Comparison of ENCODE assay signal across 10 cellular contexts in genomic region chr7:74655324-74655723, GRCh38. TPM values are rescaled to one million over a fixed set of nuclear protein-coding genes. Genes with fewer than 3 reads are reported as not detected.
DNase-seq lines count a peak whose midpoint lies in the region; ATAC-seq and TF ChIP-seq lines count a peak whose summit lies in the region.
"Had no signal": no experiment of that assay in that cellular context is flagged by ENCODE, and none has a peak within 500 bp of the region (broad histone marks: within the 10 kb centered on the region; RNA-seq: fewer than 3 reads in every experiment).

No MANE protein-coding gene starts in this region.

- no peaks in the 10 kb centered on the region for H3K9me3 ChIP-seq in BLaER1 treated with 17β-estradiol and CSF1 and Interleukin-3, amounts not matched to agents 10 nM and 100 nM (replicated peaks in 1 of 11)
- H3K9me3 ChIP-seq in adipocyte (ENCODE audit: control insufficient read depth, low read length), result no peaks in the 10 kb centered on the region
- H3K9me3 ChIP-seq in naive thymus-derived CD4-positive, alpha-beta T cell (ENCODE audit: control insufficient read depth in 2 of 3, low read length in 3 of 3), result no peaks in the 10 kb centered on the region
- H3K9me3 ChIP-seq in prostate gland, result no peaks in the 10 kb centered on the region
- H3K9me3 ChIP-seq: mucosa of descending colon had no signal

- no peak for TF ChIP-seq CTCF in prostate gland (IDR thresholded peaks at IDR 0.05)

- peak overlapping the region; percentile 42 to 97 (median 94) for H3K4me3 Mint-ChIP-seq in naive thymus-derived CD4-positive, alpha-beta T cell

- H3K4me3 ChIP-seq in BLaER1 treated with 17β-estradiol and CSF1 and Interleukin-3, amounts not matched to agents 10 nM and 100 nM, result peak overlapping the region; percentile 96 to 99 (median 98); a peak in 17 of 20 replicates
- H3K4me3 ChIP-seq in adipocyte (ENCODE audit: low read length), result no peak overlapping the region
- no peak overlapping the region for H3K4me3 ChIP-seq in naive thymus-derived CD4-positive, alpha-beta T cell (ENCODE audit: low read length)
- H3K4me3 ChIP-seq in prostate gland, result no peak overlapping the region
- H3K4me3 ChIP-seq: mucosa of descending colon had no signal

- peaks cover 0 to 3% (median 0%) of the 10 kb centered on the region in 11 donors for H3K9me3 Mint-ChIP-seq in naive thymus-derived CD4-positive, alpha-beta T cell

- TF ChIP-seq POLR2A in prostate gland (IDR thresholded peaks at IDR 0.05), result no peak

- intact Hi-C loops in naive thymus-derived CD4-positive, alpha-beta T cell (cut with micrococcal nuclease), result loop anchor here (5.0 to 10.0 kb wide), 6 partner anchors 403 to 1702 kb away; partner anchors contain the start of genes YWHAG (in 2 of the 2), ABHD11 (in 1 of the 2), EIF4H (in 1 of the 2) and HIP1 (in 1 of the 2)
- intact Hi-C loops in prostate gland (cut with DNase I), result no loop called here

- H3K4me1 ChIP-seq in BLaER1 treated with 17β-estradiol and CSF1 and Interleukin-3, amounts not matched to agents 10 nM and 100 nM, result peaks cover 37 to 74% (median 61%) of the 10 kb centered on the region in 10 experiments
- H3K4me1 ChIP-seq in adipocyte (ENCODE audit: control insufficient read depth, insufficient read depth, low read length) (peaks cover 26% of the 10 kb centered on the region), prostate gland (replicated peaks) (no peaks in the 10 kb centered on the region)
- peaks cover 14 to 16% of the 10 kb centered on the region in 2 donors for H3K4me1 ChIP-seq in naive thymus-derived CD4-positive, alpha-beta T cell (ENCODE audit: control insufficient read depth in 2 of 2, insufficient read depth in 2 of 2, low read length in 2 of 2)

- H3K27ac Mint-ChIP-seq in naive thymus-derived CD4-positive, alpha-beta T cell, result peak overlapping the region; percentile 61 to 98 (median 94)

- peaks cover 0 to 2% (median 0%) of the 10 kb centered on the region in 5 donors for H3K27me3 Mint-ChIP-seq in naive thymus-derived CD4-positive, alpha-beta T cell

- peak; percentile 22 for DNase-seq in HEK293T (ENCODE audit: extremely low spot score)
- no peak for DNase-seq in adipocyte (ENCODE audit: low read depth)
- no peak for DNase-seq in naive thymus-derived CD4-positive, alpha-beta T cell
- DNase-seq in prostate gland (ENCODE audit: low spot score), result no peak
- no peak for DNase-seq in ecto neural progenitor cell (ENCODE audit: low spot score)
- DNase-seq in activated effector memory CD4-positive, alpha-beta T cell treated with Interleukin-2 at 50 U/mL for 16 hours, result no peak
- DNase-seq: mucosa of descending colon, NCI-H446 treated with DMSO at 0.1 percent for 48 hours had no signal

- peaks cover 0 to 11% (median 4%) of the 10 kb centered on the region in 11 experiments; a peak in 7 of 22 replicates for H3K36me3 ChIP-seq in BLaER1 treated with 17β-estradiol and CSF1 and Interleukin-3, amounts not matched to agents 10 nM and 100 nM
- H3K36me3 ChIP-seq in adipocyte (ENCODE audit: control insufficient read depth, insufficient read depth, low read length, severe bottlenecking) (no peaks in the 10 kb centered on the region), prostate gland (no peaks in the 10 kb centered on the region)
- H3K36me3 ChIP-seq in naive thymus-derived CD4-positive, alpha-beta T cell (ENCODE audit: control insufficient read depth in 2 of 3, insufficient read depth in 3 of 3, low read length in 3 of 3), result peaks cover 0 to 3% (median 0%) of the 10 kb centered on the region in 3 experiments

- POLR2A ChIA-PET in HEK293T (lab: Yijun Ruan, JAX), result no interaction called here
- POLR2A ChIA-PET in naive thymus-derived CD4-positive, alpha-beta T cell (lab: Charles Lee), result interaction anchor here (0.9 to 1.7 kb wide), 6 partner anchors 8 to 217 kb away, joined by 3 to 5 read pairs (median 4); no protein-coding TSS in a partner anchor

- H3K4me2 ChIP-seq in BLaER1 treated with 17β-estradiol and CSF1 and Interleukin-3, amounts not matched to agents 10 nM and 100 nM, result peak overlapping the region; percentile 86 to 100 (median 96)

- CTCF ChIA-PET in HEK293T (lab: Yijun Ruan, JAX), result interaction anchor here (1.0 kb wide), 1 partner anchor 19 kb away, joined by 3 read pairs; no protein-coding TSS in a partner anchor
- CTCF ChIA-PET in naive thymus-derived CD4-positive, alpha-beta T cell (lab: Charles Lee), result no interaction called here

- no peaks in the 10 kb centered on the region for H3K27me3 ChIP-seq in BLaER1 treated with 17β-estradiol and CSF1 and Interleukin-3, amounts not matched to agents 10 nM and 100 nM
- no peaks in the 10 kb centered on the region for H3K27me3 ChIP-seq in adipocyte (replicated peaks; ENCODE audit: control insufficient read depth, insufficient read depth, low read length)
- no peaks in the 10 kb centered on the region for H3K27me3 ChIP-seq in naive thymus-derived CD4-positive, alpha-beta T cell (ENCODE audit: control insufficient read depth in 2 of 2, insufficient read depth in 2 of 2, low read length in 2 of 2)
- no peaks in the 10 kb centered on the region for H3K27me3 ChIP-seq in prostate gland (replicated peaks; ENCODE audit: insufficient read depth)

- 67% methylated on average over 8 of the region's 8 CpGs for WGBS in prostate gland

- ATAC-seq in naive thymus-derived CD4-positive, alpha-beta T cell, result no peak
- no peak for ATAC-seq in HG02870 (IDR thresholded peaks at IDR 0.05; ENCODE audit: unreplicated experiment)
- ATAC-seq: mucosa of descending colon had no signal

- H4K20me1 ChIP-seq in BLaER1 treated with 17β-estradiol and CSF1 and Interleukin-3, amounts not matched to agents 10 nM and 100 nM, result peaks cover 17 to 20% (median 19%) of the 10 kb centered on the region in 11 experiments

- H3K9ac ChIP-seq in BLaER1 treated with 17β-estradiol and CSF1 and Interleukin-3, amounts not matched to agents 10 nM and 100 nM, result peak overlapping the region; percentile 49 to 100 (median 100); a peak in 21 of 22 replicates
- H3K9ac ChIP-seq in adipocyte (ENCODE audit: low read length), result peak overlapping the region; percentile 99

- peaks cover 25 to 50% (median 43%) of the 10 kb centered on the region in 7 donors for H3K4me1 Mint-ChIP-seq in naive thymus-derived CD4-positive, alpha-beta T cell

- peaks cover 0 to 4% (median 0%) of the 10 kb centered on the region in 5 donors for H3K36me3 Mint-ChIP-seq in naive thymus-derived CD4-positive, alpha-beta T cell

- H3K27ac ChIP-seq in BLaER1 treated with 17β-estradiol and CSF1 and Interleukin-3, amounts not matched to agents 10 nM and 100 nM, result peak overlapping the region in 9 of 11 experiments; percentile 100; a peak in 17 of 22 replicates
- H3K27ac ChIP-seq in naive thymus-derived CD4-positive, alpha-beta T cell (ENCODE audit: low read depth, low read length), result peak overlapping the region; percentile 41
- peak overlapping the region in 1 of 2 donors; percentile 98 for H3K27ac ChIP-seq in prostate gland

TF ChIP-seq in HEK293T, 16 proteins besides CTCF, POLR2A, EP300 and RAD21:
- TF ChIP-seq CTBP1 (IDR thresholded peaks at IDR 0.05; ENCODE audit: borderline replicate concordance), result no peak
- no peak for TF ChIP-seq NFRKB (IDR thresholded peaks at IDR 0.05)
- TF ChIP-seq ARNT (IDR thresholded peaks at IDR 0.05), result no peak

RNA-seq across cellular contexts. Expression of gene GTF2I, which starts 2.2 kb away (rescaled TPM):
- total RNA-seq in naive thymus-derived CD4-positive, alpha-beta T cell, result 100 to 1,000 TPM; 135 to 177 (median 167) TPM
- polyA plus RNA-seq in naive thymus-derived CD4-positive, alpha-beta T cell, result 10 to 100 TPM; 51.1 to 65.4 TPM
- 100 to 1,000 TPM; 149 to 212 TPM for total RNA-seq in prostate gland

Comparison
In these comparisons a context has a peak if more than half of its experiments do, and no peak if none do; other contexts are left out.
1. H3K4me3 ChIP-seq: peak in BLaER1 treated with 17β-estradiol and CSF1 and Interleukin-3, amounts not matched to agents 10 nM and 100 nM (10 of 10); none in adipocyte (single experiment), naive thymus-derived CD4-positive, alpha-beta T cell (single experiment) and prostate gland (0 of 2).